ENCODE assay signal across 8 cellular contexts in the genomic region with DNA sequence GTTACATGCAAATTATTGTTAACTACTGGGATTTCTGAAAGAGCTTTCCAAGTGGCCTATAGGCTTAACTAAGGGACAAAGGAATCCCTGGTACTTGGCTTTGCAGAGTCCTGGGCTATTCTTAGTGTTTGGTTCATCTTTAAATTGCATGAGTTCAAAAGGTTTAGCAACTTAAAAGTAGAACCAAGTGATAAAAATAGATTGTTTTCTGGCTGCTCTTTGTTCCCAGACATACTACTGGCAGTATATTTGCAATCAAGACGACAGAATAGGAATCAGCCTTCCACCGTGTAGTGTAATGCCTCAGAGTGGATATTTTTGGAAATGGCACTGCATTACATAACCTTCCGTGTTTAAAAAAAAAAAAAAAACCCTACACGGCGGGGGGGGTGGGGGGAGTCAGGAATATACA. TPM values are rescaled to one million over a fixed set of nuclear protein-coding genes. Genes with fewer than 3 reads are reported as not detected.
DNase-seq lines count a peak whose midpoint lies in the region; ATAC-seq and TF ChIP-seq lines count a peak whose summit lies in the region.

No MANE protein-coding gene starts in this region.

- no peak for ATAC-seq in GM21447 (IDR thresholded peaks at IDR 0.05; ENCODE audit: unreplicated experiment)
- no peak for ATAC-seq in activated T-cell treated with anti-CD3 and anti-CD28 coated beads, Interleukin-2, amount 50 U/mL, for 4 hours
- ATAC-seq in HG03521 (IDR thresholded peaks at IDR 0.05; ENCODE audit: unreplicated experiment), result no peak

- no peak overlapping the region for H3K27ac Mint-ChIP-seq in MCF 10A (ENCODE audit: low read depth, unreplicated experiment)

- peak overlapping the region; percentile 75 for H3K4me3 ChIP-seq in mesodermal cell (ENCODE audit: extremely low read depth, insufficient read depth, low read length, poor library complexity, severe bottlenecking)

- H3K4me1 ChIP-seq in mesodermal cell (ENCODE audit: control insufficient read depth, insufficient read depth, low read length, poor library complexity, severe bottlenecking), result no peaks in the 10 kb centered on the region

- no peak for TF ChIP-seq CTCF in MCF 10A (IDR thresholded peaks at IDR 0.05; ENCODE audit: unreplicated experiment)

- BruUV-seq in MCF 10A (replicated peaks; lab: Mats Ljungman, UMichigan), result no TSS peak

- no peaks in the 10 kb centered on the region for H3K36me3 Mint-ChIP-seq in MCF 10A (ENCODE audit: insufficient read depth, unreplicated experiment)
- H3K36me3 Mint-ChIP-seq in activated T-cell treated with anti-CD3 and anti-CD28 coated beads, Interleukin-2, amount 50 U/mL, for 4 hours (ENCODE audit: insufficient read depth), result no peaks in the 10 kb centered on the region

- peaks cover 10% of the 10 kb centered on the region for H3K4me1 Mint-ChIP-seq in MCF 10A (ENCODE audit: insufficient read depth, unreplicated experiment)
- peaks cover 11% of the 10 kb centered on the region for H3K4me1 Mint-ChIP-seq in activated T-cell treated with anti-CD3 and anti-CD28 coated beads, Interleukin-2, amount 50 U/mL, for 4 hours (ENCODE audit: low read depth)

- in situ Hi-C loops in G401 (cut with HindIII; ENCODE audit: low sequenced_read_pairs), result no loop called here

- peak overlapping the region; percentile 65 for H3K27ac ChIP-seq in mesodermal cell (ENCODE audit: low read depth, low read length, severe bottlenecking)

- no peaks in the 10 kb centered on the region for H3K9me3 ChIP-seq in mesodermal cell (ENCODE audit: control insufficient read depth, low read length)

- CTCF ChIA-PET in MCF 10A (lab: Yijun Ruan, JAX), result interaction anchor here (0.6 to 1.3 kb wide), 2 partner anchors 8 to 268 kb away, joined by 7 read pairs; no protein-coding TSS in a partner anchor

- H3K27me3 Mint-ChIP-seq in MCF 10A (ENCODE audit: insufficient read depth, unreplicated experiment), result no peaks in the 10 kb centered on the region
- H3K27me3 Mint-ChIP-seq in activated T-cell treated with anti-CD3 and anti-CD28 coated beads, Interleukin-2, amount 50 U/mL, for 4 hours (ENCODE audit: low read depth), result peaks cover 17% of the 10 kb centered on the region

- peaks cover 17% of the 10 kb centered on the region for H3K36me3 ChIP-seq in mesodermal cell (ENCODE audit: control insufficient read depth, insufficient read depth, low read length)

- H3K4me3 Mint-ChIP-seq in MCF 10A (ENCODE audit: unreplicated experiment), result peak overlapping the region; percentile 79
- no peak overlapping the region for H3K4me3 Mint-ChIP-seq in activated T-cell treated with anti-CD3 and anti-CD28 coated beads, Interleukin-2, amount 50 U/mL, for 4 hours

- 0% methylated on average over 1 to 2 of the region's 5 CpGs for WGBS in mesodermal cell (ENCODE audit: insufficient coverage in 2 of 2), 2 experiments

- intact Hi-C loops in MCF 10A (cut with micrococcal nuclease), result loop anchor here (2.0 to 10.0 kb wide), 3 partner anchors 59 to 239 kb away; no protein-coding TSS in a partner anchor

- POLR2A ChIA-PET in MCF 10A (lab: Yijun Ruan, JAX), result interaction anchor here (0.9 to 2.7 kb wide), 4 partner anchors 18 to 205 kb away, joined by 5 to 11 read pairs (median 6); no protein-coding TSS in a partner anchor

- DNase-seq in G401 (ENCODE audit: low spot score) (peak; percentile 89), NCI-H1048 (lab: John Stamatoyannopoulos, UW) (peak; percentile 41), MCF 10A (ENCODE audit: unreplicated experiment) (no peak), GM19238 (ENCODE audit: insufficient read length, low spot score) (no peak)
- no peak for DNase-seq in activated T-cell treated with anti-CD3 and anti-CD28 coated beads, Interleukin-2, amount 50 U/mL, for 4 hours

- H3K9me3 Mint-ChIP-seq in MCF 10A (ENCODE audit: unreplicated experiment), result no peaks in the 10 kb centered on the region
- no peaks in the 10 kb centered on the region for H3K9me3 Mint-ChIP-seq in activated T-cell treated with anti-CD3 and anti-CD28 coated beads, Interleukin-2, amount 50 U/mL, for 4 hours

RNA-seq across cellular contexts. Expression of gene NREP, which starts 1.0 kb away (rescaled TPM):
- 2.3 and 6.9 TPM in 2 replicates for total RNA-seq in G401 (2014; rRNA removed; shearing (Covaris generic))
- 2.5 and 7.0 TPM in 2 replicates for total RNA-seq in MCF 10A (2022)
- 232 TPM for polyA plus RNA-seq in mesodermal cell (2013, experiment 1 of 2)
- polyA plus RNA-seq in mesodermal cell (2013, experiment 2 of 2), result 217 TPM
- total RNA-seq in activated T-cell treated with anti-CD3 and anti-CD28 coated beads, Interleukin-2, amount 50 U/mL, for 4 hours, result 10 to 100 TPM in 1 of 3 donors, 1 to 10 TPM in 2; 5.4 to 16.0 (median 10.0) TPM

Comparison
In these comparisons a context has a peak if more than half of its experiments do, and no peak if none do; other contexts are left out.
1. DNase-seq: peak in G401 (single experiment) and NCI-H1048 (single experiment); none in MCF 10A (single experiment), GM19238 (single experiment) and activated T-cell treated with anti-CD3 and anti-CD28 coated beads, Interleukin-2, amount 50 U/mL, for 4 hours (single experiment).